Comparison of ENCODE assay signal across 39 cellular contexts in genomic region chr4:173347467-173347866, GRCh38. TPM values are rescaled to one million over a fixed set of nuclear protein-coding genes. Genes with fewer than 3 reads are reported as not detected.
"Had no signal": no experiment of that assay in that cellular context is flagged by ENCODE, and none has a peak within 500 bp of the region (broad histone marks: within the 10 kb centered on the region; RNA-seq: fewer than 3 reads in every experiment).

No MANE protein-coding gene starts in this region.

- FAIRE-seq: TTC549 had no signal

- ATAC-seq: activated CD4-positive, alpha-beta T cell treated with anti-CD3 and anti-CD28 coated beads for 36 hours; activated CD4-positive, CD25-positive, alpha-beta regulatory T cell treated with anti-CD3 and anti-CD28 coated beads, Interleukin-2, amount 50 U/mL, for 24 hours; activated CD8-positive, alpha-beta memory T cell treated with anti-CD3 and anti-CD28 coated beads, Interleukin-2, amount 10 ng/mL, durations not matched to agents 7 days and 5 days; activated CD8-positive, alpha-beta T cell treated with anti-CD3 and anti-CD28 coated beads, Interleukin-2, amount 10 ng/mL, durations not matched to agents 7 days and 5 days; activated naive CD8-positive, alpha-beta T cell treated with anti-CD3 and anti-CD28 coated beads, Interleukin-2, amount 50 U/mL, for 24 hours had no signal

- H3K27ac ChIP-seq: ascending aorta, cardiac muscle cell, VCaP had no signal

- H3K36me3 ChIP-seq: ascending aorta, cardiac muscle cell had no signal

- H3K27me3 ChIP-seq: ascending aorta, cardiac muscle cell had no signal

- H3K36me3 Mint-ChIP-seq: activated naive CD4-positive, alpha-beta T cell treated with anti-CD3 and anti-CD28 coated beads, Interleukin-2, amount 50 U/mL, for 24 hours; activated naive CD8-positive, alpha-beta T cell had no signal

- H3K4me3 ChIP-seq: ascending aorta, cardiac muscle cell had no signal

- H3K4me1 Mint-ChIP-seq: activated CD4-positive, alpha-beta memory T cell treated with anti-CD3 and anti-CD28 coated beads, Interleukin-2, amount 10 ng/mL, durations not matched to agents 7 days and 5 days; activated CD4-positive, alpha-beta T cell treated with anti-CD3 and anti-CD28 coated beads for 36 hours; activated CD8-positive, alpha-beta memory T cell treated with anti-CD3 and anti-CD28 coated beads, Interleukin-2, amount 10 ng/mL, durations not matched to agents 7 days and 5 days; activated naive CD4-positive, alpha-beta T cell treated with anti-CD3 and anti-CD28 coated beads, Interleukin-2, amount 10 ng/mL, durations not matched to agents 7 days and 5 days; activated naive CD4-positive, alpha-beta T cell treated with anti-CD3 and anti-CD28 coated beads, Interleukin-2, amount 50 U/mL, for 24 hours; activated naive CD8-positive, alpha-beta T cell treated with anti-CD3 and anti-CD28 coated beads, Interleukin-2, amount 10 ng/mL, durations not matched to agents 7 days and 5 days; activated naive CD8-positive, alpha-beta T cell treated with anti-CD3 and anti-CD28 coated beads, Interleukin-2, amount 50 U/mL, for 24 hours; brain; central memory CD8-positive, alpha-beta T cell had no signal

- H3K27ac Mint-ChIP-seq: activated CD4-positive, alpha-beta memory T cell treated with anti-CD3 and anti-CD28 coated beads, Interleukin-2, amount 10 ng/mL, durations not matched to agents 7 days and 5 days; activated CD4-positive, alpha-beta T cell treated with anti-CD3 and anti-CD28 coated beads for 36 hours; activated CD4-positive, alpha-beta T cell treated with anti-CD3 and anti-CD28 coated beads, Interleukin-2, amount 10 ng/mL, durations not matched to agents 7 days and 5 days; activated CD8-positive, alpha-beta memory T cell treated with anti-CD3 and anti-CD28 coated beads, Interleukin-2, amount 10 ng/mL, durations not matched to agents 7 days and 5 days; activated CD8-positive, alpha-beta T cell treated with anti-CD3 and anti-CD28 coated beads, Interleukin-2, amount 10 ng/mL, durations not matched to agents 7 days and 5 days; activated naive CD4-positive, alpha-beta T cell treated with anti-CD3 and anti-CD28 coated beads, Interleukin-2, amount 10 ng/mL, durations not matched to agents 7 days and 5 days; activated naive CD4-positive, alpha-beta T cell treated with anti-CD3 and anti-CD28 coated beads, Interleukin-2, amount 50 U/mL, for 24 hours; activated naive CD8-positive, alpha-beta T cell; activated naive CD8-positive, alpha-beta T cell treated with anti-CD3 and anti-CD28 coated beads, Interleukin-2, amount 10 ng/mL, durations not matched to agents 7 days and 5 days; activated naive CD8-positive, alpha-beta T cell treated with anti-CD3 and anti-CD28 coated beads, Interleukin-2, amount 50 U/mL, for 24 hours; activated T-cell treated with anti-CD3 and anti-CD28 coated beads, Interleukin-2, amount 50 U/mL, for 24 hours; activated T-helper 2 cell treated with anti-CD3 and anti-CD28 coated beads, Interferon-gamma antibody, Interleukin-2, Interleukin-4, amounts not matched to agents 10 μg/mL and 5 μg/mL and 100 μg/mL, durations not matched to agents 14 hours and 24 hours and 36 hours; brain; T-helper 1 cell treated with Interleukin-12 subunit alpha and Interleukin-12 subunit beta and Interleukin-4 antibody, amounts not matched to agents 30 μg/mL and 1 μg/mL, for 36 hours; T-helper 2 cell treated with Interferon-gamma antibody and Interleukin-4, amounts not matched to agents 5 μg/mL and 100 μg/mL, for 36 hours had no signal

- H3K4me1 ChIP-seq: ascending aorta had no signal

- H3K9me3 Mint-ChIP-seq: activated naive CD4-positive, alpha-beta T cell treated with anti-CD3 and anti-CD28 coated beads, Interleukin-2, amount 10 ng/mL, durations not matched to agents 7 days and 5 days; activated naive CD4-positive, alpha-beta T cell treated with anti-CD3 and anti-CD28 coated beads, Interleukin-2, amount 50 U/mL, for 24 hours; activated naive CD8-positive, alpha-beta T cell treated with anti-CD3 and anti-CD28 coated beads, Interleukin-2, amount 10 ng/mL, durations not matched to agents 7 days and 5 days; activated naive CD8-positive, alpha-beta T cell treated with anti-CD3 and anti-CD28 coated beads, Interleukin-2, amount 50 U/mL, for 24 hours; activated T-cell treated with anti-CD3 and anti-CD28 coated beads, Interleukin-2, amount 50 U/mL, for 24 hours; activated T-helper 2 cell treated with anti-CD3 and anti-CD28 coated beads, Interferon-gamma antibody, Interleukin-2, Interleukin-4, amounts not matched to agents 10 μg/mL and 5 μg/mL and 100 μg/mL, durations not matched to agents 14 hours and 24 hours and 36 hours; brain; central memory CD8-positive, alpha-beta T cell; T-helper 1 cell treated with Interleukin-12 subunit alpha and Interleukin-12 subunit beta and Interleukin-4 antibody, amounts not matched to agents 30 μg/mL and 1 μg/mL, for 36 hours; T-helper 2 cell treated with Interferon-gamma antibody and Interleukin-4, amounts not matched to agents 5 μg/mL and 100 μg/mL, for 36 hours had no signal

- DNase-seq: activated CD4-positive, alpha-beta memory T cell treated with anti-CD3 and anti-CD28 coated beads, Interleukin-2, amount 10 ng/mL, durations not matched to agents 7 days and 5 days; activated CD4-positive, alpha-beta T cell treated with anti-CD3 and anti-CD28 coated beads for 1 hour; activated CD4-positive, alpha-beta T cell treated with anti-CD3 and anti-CD28 coated beads for 36 hours; activated CD4-positive, alpha-beta T cell treated with anti-CD3 and anti-CD28 coated beads for 48 hours; activated CD4-positive, alpha-beta T cell treated with anti-CD3 and anti-CD28 coated beads, Interleukin-2, amount 10 ng/mL, durations not matched to agents 7 days and 5 days; activated CD4-positive, alpha-beta T cell treated with anti-CD3 and anti-CD28 coated beads, Interleukin-2, amount 50 U/mL, for 48 hours; activated CD4-positive, CD25-positive, alpha-beta regulatory T cell; activated CD8-positive, alpha-beta memory T cell treated with anti-CD3 and anti-CD28 coated beads for 24 hours; activated CD8-positive, alpha-beta memory T cell treated with anti-CD3 and anti-CD28 coated beads, Interleukin-2, amount 10 ng/mL, durations not matched to agents 7 days and 5 days; activated CD8-positive, alpha-beta memory T cell treated with anti-CD3 and anti-CD28 coated beads, Interleukin-2, amount 50 U/mL, for 48 hours; activated CD8-positive, alpha-beta T cell treated with anti-CD3 and anti-CD28 coated beads, Interleukin-2, amount 10 ng/mL, durations not matched to agents 7 days and 5 days; activated effector memory CD4-positive, alpha-beta T cell treated with Interleukin-2 at 50 U/mL for 16 hours; activated gamma-delta T cell; activated naive CD4-positive, alpha-beta T cell treated with anti-CD3 and anti-CD28 coated beads, Interleukin-2, amount 10 ng/mL, durations not matched to agents 7 days and 5 days; activated naive CD4-positive, alpha-beta T cell treated with Interleukin-2 at 50 U/mL for 16 hours; activated naive CD8-positive, alpha-beta T cell treated with anti-CD3 and anti-CD28 coated beads, Interleukin-2, amount 10 ng/mL, durations not matched to agents 7 days and 5 days; activated naive CD8-positive, alpha-beta T cell treated with anti-CD3 and anti-CD28 coated beads, Interleukin-2, amount 50 U/mL, for 24 hours; activated T-cell treated with anti-CD3 and anti-CD28 coated beads, Interleukin-2, amount 50 U/mL, for 24 hours; activated T-cell treated with anti-CD3 and anti-CD28 coated beads, Interleukin-2, amount 50 U/mL, for 48 hours; amygdala; anterior cingulate cortex; caudate nucleus; cerebellar nuclear complex; T-helper 1 cell; T-helper 2 cell; T-helper 9 cell had no signal

- H3K4me3 Mint-ChIP-seq: activated CD4-positive, alpha-beta memory T cell treated with anti-CD3 and anti-CD28 coated beads, Interleukin-2, amount 10 ng/mL, durations not matched to agents 7 days and 5 days; activated CD4-positive, alpha-beta T cell treated with anti-CD3 and anti-CD28 coated beads for 36 hours; activated CD4-positive, alpha-beta T cell treated with anti-CD3 and anti-CD28 coated beads, Interleukin-2, amount 10 ng/mL, durations not matched to agents 7 days and 5 days; activated CD8-positive, alpha-beta memory T cell treated with anti-CD3 and anti-CD28 coated beads, Interleukin-2, amount 10 ng/mL, durations not matched to agents 7 days and 5 days; activated CD8-positive, alpha-beta T cell treated with anti-CD3 and anti-CD28 coated beads, Interleukin-2, amount 10 ng/mL, durations not matched to agents 7 days and 5 days; activated naive CD4-positive, alpha-beta T cell treated with anti-CD3 and anti-CD28 coated beads, Interleukin-2, amount 10 ng/mL, durations not matched to agents 7 days and 5 days; activated naive CD4-positive, alpha-beta T cell treated with anti-CD3 and anti-CD28 coated beads, Interleukin-2, amount 50 U/mL, for 24 hours; activated naive CD8-positive, alpha-beta T cell; activated naive CD8-positive, alpha-beta T cell treated with anti-CD3 and anti-CD28 coated beads, Interleukin-2, amount 10 ng/mL, durations not matched to agents 7 days and 5 days; activated naive CD8-positive, alpha-beta T cell treated with anti-CD3 and anti-CD28 coated beads, Interleukin-2, amount 50 U/mL, for 24 hours; activated T-cell treated with anti-CD3 and anti-CD28 coated beads, Interleukin-2, amount 50 U/mL, for 24 hours; brain; central memory CD8-positive, alpha-beta T cell; T-helper 1 cell treated with Interleukin-12 subunit alpha and Interleukin-12 subunit beta and Interleukin-4 antibody, amounts not matched to agents 30 μg/mL and 1 μg/mL, for 36 hours; T-helper 2 cell treated with Interferon-gamma antibody and Interleukin-4, amounts not matched to agents 5 μg/mL and 100 μg/mL, for 36 hours had no signal

- H3K9me3 ChIP-seq: ascending aorta had no signal

- H3K27me3 Mint-ChIP-seq: activated CD4-positive, alpha-beta T cell treated with anti-CD3 and anti-CD28 coated beads for 36 hours; activated naive CD8-positive, alpha-beta T cell had no signal

RNA-seq across cellular contexts. Expression of gene SCRG1, which starts 51.4 kb away (rescaled TPM):
- total RNA-seq: activated CD4-positive, alpha-beta memory T cell treated with anti-CD3 and anti-CD28 coated beads, Interleukin-2, amount 10 ng/mL, durations not matched to agents 7 days and 5 days; activated CD4-positive, alpha-beta T cell treated with anti-CD3 and anti-CD28 coated beads for 36 hours; activated CD4-positive, alpha-beta T cell treated with anti-CD3 and anti-CD28 coated beads, Interleukin-2, amount 10 ng/mL, durations not matched to agents 7 days and 5 days; activated CD8-positive, alpha-beta memory T cell treated with anti-CD3 and anti-CD28 coated beads, Interleukin-2, amount 10 ng/mL, durations not matched to agents 7 days and 5 days; activated CD8-positive, alpha-beta T cell treated with anti-CD3 and anti-CD28 coated beads, Interleukin-2, amount 10 ng/mL, durations not matched to agents 7 days and 5 days; activated naive CD8-positive, alpha-beta T cell treated with anti-CD3 and anti-CD28 coated beads, Interleukin-2, amount 10 ng/mL, durations not matched to agents 7 days and 5 days; activated T-helper 2 cell treated with anti-CD3 and anti-CD28 coated beads, Interferon-gamma antibody, Interleukin-2, Interleukin-4, amounts not matched to agents 10 μg/mL and 5 μg/mL and 100 μg/mL, durations not matched to agents 14 hours and 24 hours and 36 hours; bronchial epithelial cell had no signal
